ENCODE assay signal across 9 cellular contexts in genomic region chr15:50358805-50359204, GRCh38. TPM values are rescaled to one million over a fixed set of nuclear protein-coding genes. Genes with fewer than 3 reads are reported as not detected.
DNase-seq lines count a peak whose midpoint lies in the region; ATAC-seq and TF ChIP-seq lines count a peak whose summit lies in the region.
"Had no signal": no experiment of that assay in that cellular context is flagged by ENCODE, and none has a peak within 500 bp of the region (broad histone marks: within the 10 kb centered on the region; RNA-seq: fewer than 3 reads in every experiment).

No MANE protein-coding gene starts in this region.

- CTCF ChIA-PET in PC-9 (lab: Charles Lee), result no interaction called here

- no peak overlapping the region for H3K4me3 ChIP-seq in AG10803 (ENCODE audit: low read length)
- no peak overlapping the region for H3K4me3 ChIP-seq in PC-9
- no peak overlapping the region for H3K4me3 ChIP-seq in transverse colon
- no peak overlapping the region for H3K4me3 ChIP-seq in tibial artery
- H3K4me3 ChIP-seq: thyroid gland had no signal

- no TSS peak for BruUV-seq in PC-9 (replicated peaks; lab: Mats Ljungman, UMichigan)

- intact Hi-C loops in PC-9 (cut with micrococcal nuclease; ENCODE audit: unreplicated experiment), result no loop called here
- intact Hi-C loops in transverse colon (cut with DNase I; ENCODE audit: low total_unique reads), result no loop called here
- intact Hi-C loops in tibial artery (cut with DNase I; ENCODE audit: low total_unique reads), result no loop called here

- POLR2A ChIA-PET in PC-9 (lab: Charles Lee; ENCODE audit: unreplicated experiment), result interaction anchor here (0.5 kb wide), 1 partner anchor 32 kb away, joined by 8 read pairs; no protein-coding TSS in a partner anchor

- no peak for ATAC-seq in GM21423 (IDR thresholded peaks at IDR 0.05; ENCODE audit: unreplicated experiment)

- H3K36me3 ChIP-seq in PC-9 (ENCODE audit: low read depth) (peaks cover 16% of the 10 kb centered on the region), transverse colon (no peaks in the 10 kb centered on the region), tibial artery (peaks cover 0 to 17% (median 13%) of the 10 kb centered on the region in 3 donors)
- H3K36me3 ChIP-seq: thyroid gland had no signal

- TF ChIP-seq CTCF in AG10803 (conservative IDR thresholded peaks at IDR 0.05; ENCODE audit: low read length), result peak; percentile 55
- TF ChIP-seq CTCF in GM12874 (IDR thresholded peaks at IDR 0.05; ENCODE audit: insufficient read depth, low read depth, low read length), result peak; percentile 50
- TF ChIP-seq CTCF in PC-9 (conservative IDR thresholded peaks at IDR 0.05), result peak; percentile 45
- TF ChIP-seq CTCF in transverse colon (IDR thresholded peaks at IDR 0.05), result peak in 3 of 5 experiments; percentile 22 to 37 (median 31)
- no peak for TF ChIP-seq CTCF in tibial artery (IDR thresholded peaks at IDR 0.05)

- no peaks in the 10 kb centered on the region for H4K20me1 ChIP-seq in PC-9 (ENCODE audit: insufficient read depth)

- H3K27me3 ChIP-seq in PC-9 (ENCODE audit: insufficient read depth, low read depth) (no peaks in the 10 kb centered on the region), transverse colon (no peaks in the 10 kb centered on the region), tibial artery (no peaks in the 10 kb centered on the region)
- H3K27me3 ChIP-seq: thyroid gland had no signal

- H3K9me2 ChIP-seq in PC-9 (ENCODE audit: insufficient read depth), result no peaks in the 10 kb centered on the region

- H3K4me1 ChIP-seq in PC-9 (replicated peaks; ENCODE audit: insufficient read depth) (peaks cover 17% of the 10 kb centered on the region), transverse colon (peaks cover 8 to 19% (median 14%) of the 10 kb centered on the region in 4 donors), tibial artery (peaks cover 0 to 17% (median 15%) of the 10 kb centered on the region in 4 donors)

- WGBS in transverse colon (ENCODE audit: low coverage in 1 of 2), 2 donors, result 33 to 74% methylated on average over 1 of the region's 1 CpG

- peak; percentile 53 for DNase-seq in AG10803 (ENCODE audit: low read depth)
- no peak for DNase-seq in PC-9
- peak; percentile 72 for DNase-seq in dermis blood vessel endothelial cell
- DNase-seq in transverse colon, result peak; percentile 16
- DNase-seq in central memory CD4-positive, alpha-beta T cell, result no peak
- DNase-seq in tibial artery, result no peak

- peaks cover 35% of the 10 kb centered on the region for H3K79me2 ChIP-seq in PC-9 (ENCODE audit: low read depth)

- TF ChIP-seq EP300 in transverse colon (IDR thresholded peaks at IDR 0.05; ENCODE audit: low read depth), result no peak

- in situ Hi-C loops in transverse colon (cut with MboI; ENCODE audit: low pct_ligation_motif_present in 1 of 4, low pct_unique_long_range_greater_than_20kb in 1 of 4, low sequenced_read_pairs in 3 of 4), result no loop called here

- H3F3A ChIP-seq in PC-9 (ENCODE audit: insufficient read depth, low read depth), result peaks cover under 1% of the 10 kb centered on the region; the same call in 1 of the 2 replicates

- H3K9me3 ChIP-seq in PC-9 (ENCODE audit: insufficient read depth, low read depth), result no peaks in the 10 kb centered on the region
- no peaks in the 10 kb centered on the region for H3K9me3 ChIP-seq in transverse colon
- H3K9me3 ChIP-seq in tibial artery, result no peaks in the 10 kb centered on the region
- H3K9me3 ChIP-seq: thyroid gland had no signal

- H3K4me2 ChIP-seq in PC-9, result no peak overlapping the region

- H3K27ac ChIP-seq in PC-9, result no peak overlapping the region
- H3K27ac ChIP-seq in transverse colon, result no peak overlapping the region
- H3K27ac ChIP-seq in tibial artery, result no peak overlapping the region
- H3K27ac ChIP-seq: thyroid gland had no signal

- TF ChIP-seq POLR2A in transverse colon (IDR thresholded peaks at IDR 0.05), result no peak

- H2AFZ ChIP-seq in PC-9, result no peak overlapping the region

RNA-seq across cellular contexts. Expression of gene GABPB1, which starts 3.8 kb away (rescaled TPM):
- total RNA-seq in PC-9 (2021) (21.7 and 22.0 TPM in 2 replicates), dermis blood vessel endothelial cell (110 and 113 TPM in 2 replicates), transverse colon (10 to 100 TPM in 2 of 4 donors, 1 to 10 TPM in 2; 2.2 to 21.4 (median 13.1) TPM)

Comparison
In these comparisons a context has a peak if more than half of its experiments do, and no peak if none do; other contexts are left out.
1. DNase-seq: peak in AG10803 (single experiment), dermis blood vessel endothelial cell (single experiment) and transverse colon (single experiment); none in PC-9 (0 of 2), central memory CD4-positive, alpha-beta T cell (single experiment) and tibial artery (0 of 2).
2. CTCF ChIP-seq: peak in AG10803 (single experiment), GM12874 (single experiment), PC-9 (single experiment) and transverse colon (3 of 5); none in tibial artery (0 of 2).